In the genomic region with DNA sequence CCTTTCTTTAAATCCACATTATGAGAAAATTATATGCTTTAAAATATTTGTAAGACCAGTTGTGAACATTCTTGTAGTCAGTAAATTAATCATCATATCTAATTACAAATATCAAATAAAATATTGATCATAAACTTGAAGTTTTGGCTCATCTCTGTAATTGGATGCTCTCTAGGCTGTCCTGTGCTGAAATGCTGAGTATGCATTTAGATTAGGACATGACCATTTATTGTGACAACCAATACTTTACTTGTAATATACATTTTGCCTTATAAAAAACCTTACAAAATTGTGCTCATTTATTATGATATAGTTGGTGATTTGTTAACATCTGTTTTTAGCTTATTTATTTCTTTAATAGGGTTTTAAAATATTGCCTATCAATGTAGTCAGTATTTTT, we compare ENCODE assay signal across 19 cellular contexts.
"Had no signal": no experiment of that assay in that cellular context is flagged by ENCODE, and none has a peak within 500 bp of the region (broad histone marks: within the 10 kb centered on the region; RNA-seq: fewer than 3 reads in every experiment).

No MANE protein-coding gene starts in this region.

- H3K27ac ChIP-seq: RWPE1 had no signal

- H3K4me2 ChIP-seq: SK-N-SH had no signal

- H3K9ac ChIP-seq: SK-N-SH had no signal

- H3K9me3 ChIP-seq: SK-N-SH had no signal

- DNase-seq: KBM-7, MV-4-11, NCI-H1092, NCI-H1105 treated with DMSO at 0.1 percent for 48 hours, NCI-H1417 treated with DMSO at 0.1 percent for 48 hours, NCI-H146, NCI-H1694 treated with DMSO at 0.1 percent for 48 hours, NCI-H1930, NCI-H2081, NCI-H2107, NCI-H2227 treated with DMSO at 0.1 percent for 48 hours, NCI-H524, NCI-H526 treated with DMSO at 0.1 percent for 48 hours, NCI-H748 treated with DMSO at 0.1 percent for 48 hours, SHP77, SK-N-SH, SW 1271, T-cell had no signal

- ATAC-seq: T-cell had no signal
